ENCODE assay signal across 12 cellular contexts in genomic region chr22:23859201-23859600, GRCh38. TPM values are rescaled to one million over a fixed set of nuclear protein-coding genes. Genes with fewer than 3 reads are reported as not detected.
A peak's percentile ranks its signal among the peaks of the same experiment; 100 is the strongest.
DNase-seq lines count a peak whose midpoint lies in the region; ATAC-seq, FAIRE-seq and TF ChIP-seq lines count a peak whose summit lies in the region.
"Had no signal": no experiment of that assay in that cellular context is flagged by ENCODE, and none has a peak within 500 bp of the region (broad histone marks: within the 10 kb centered on the region; RNA-seq: fewer than 3 reads in every experiment).

No MANE protein-coding gene starts in this region.

- H4K20me1 ChIP-seq in DOHH2 (ENCODE audit: control insufficient read depth, insufficient read depth, low read depth, low read length): no peaks in the 10 kb centered on the region

- ATAC-seq in CD4-positive, CD25-positive, alpha-beta regulatory T cell (ENCODE audit: low read depth in 2 of 2): no peak
- ATAC-seq: activated naive CD4-positive, alpha-beta T cell treated with anti-CD3 and anti-CD28 coated beads, Interleukin-2, amount 50 U/mL, for 72 hours had no signal

- H3K4me3 Mint-ChIP-seq in CD4-positive, CD25-positive, alpha-beta regulatory T cell: peak overlapping the region; percentile 89 to 97 (median 96)
- H3K4me3 Mint-ChIP-seq in activated T-helper 1 cell treated with anti-CD3 and anti-CD28 coated beads, Interleukin-12 subunit alpha, Interleukin-12 subunit beta, Interleukin-2, Interleukin-4 antibody, amounts not matched to agents 30 ng/mL and 10 ng/mL and 1 ng/mL, durations not matched to agents 14 hours and 24 hours and 36 hours: peak overlapping the region; percentile 88
- peak overlapping the region; percentile 87 for H3K4me3 Mint-ChIP-seq in mesothelial cell of epicardium

- H3K9me2 ChIP-seq in DOHH2 (replicated peaks; ENCODE audit: control insufficient read depth, low read length): no peaks in the 10 kb centered on the region

- H3K4me1 ChIP-seq in CD4-positive, CD25-positive, alpha-beta regulatory T cell (ENCODE audit: control insufficient read depth, insufficient read depth, low read length, poor library complexity, severe bottlenecking): peaks cover 20% of the 10 kb centered on the region
- H3K4me1 ChIP-seq in DOHH2 (ENCODE audit: control insufficient read depth, low read length): peaks cover 28% of the 10 kb centered on the region

- no peak for DNase-seq in CD4-positive, CD25-positive, alpha-beta regulatory T cell
- no peak for DNase-seq in activated T-helper 1 cell treated with anti-CD3 and anti-CD28 coated beads, Interleukin-12 subunit alpha, Interleukin-12 subunit beta, Interleukin-2, Interleukin-4 antibody, amounts not matched to agents 30 ng/mL and 10 ng/mL and 1 ng/mL, durations not matched to agents 14 hours and 24 hours and 36 hours (ENCODE audit: low spot score)
- DNase-seq in mesothelial cell of epicardium (ENCODE audit: low spot score in 2 of 2, unreplicated experiment in 2 of 2): no peak
- DNase-seq in H54 (ENCODE audit: insufficient read length, low spot score): no peak
- no peak for DNase-seq in DMS79 (lab: John Stamatoyannopoulos, UW)
- DNase-seq in DMS53 (lab: John Stamatoyannopoulos, UW): no peak
- DNase-seq: cortex of kidney; NCI-H524 treated with DMSO at 0.1 percent for 48 hours; SIG-M5; stimulated activated CD4-positive, alpha-beta T cell treated with anti-CD3 and anti-CD28 coated beads, Interleukin-4, amount 100 ng/mL, for 4 hours had no signal

- peaks cover 14% of the 10 kb centered on the region for H3K79me2 ChIP-seq in DOHH2 (ENCODE audit: control insufficient read depth, low read length)

- no peaks in the 10 kb centered on the region for H3K9me3 Mint-ChIP-seq in CD4-positive, CD25-positive, alpha-beta regulatory T cell
- no peaks in the 10 kb centered on the region for H3K9me3 Mint-ChIP-seq in activated T-helper 1 cell treated with anti-CD3 and anti-CD28 coated beads, Interleukin-12 subunit alpha, Interleukin-12 subunit beta, Interleukin-2, Interleukin-4 antibody, amounts not matched to agents 30 ng/mL and 10 ng/mL and 1 ng/mL, durations not matched to agents 14 hours and 24 hours and 36 hours
- H3K9me3 Mint-ChIP-seq in mesothelial cell of epicardium: no peaks in the 10 kb centered on the region
- H3K9me3 Mint-ChIP-seq: activated naive CD4-positive, alpha-beta T cell treated with anti-CD3 and anti-CD28 coated beads, Interleukin-2, amount 50 U/mL, for 72 hours had no signal

- TF ChIP-seq POLR2A in H54 (IDR thresholded peaks at IDR 0.05; ENCODE audit: low read depth, low read length): no peak

- FAIRE-seq in H54 (lab: Jason Lieb, UNC): no peak

- no peaks in the 10 kb centered on the region for H3K9me3 ChIP-seq in CD4-positive, CD25-positive, alpha-beta regulatory T cell (ENCODE audit: control insufficient read depth in 2 of 2, low read length in 2 of 2)
- H3K9me3 ChIP-seq in DOHH2 (ENCODE audit: control insufficient read depth, insufficient read depth, low read length): no peaks in the 10 kb centered on the region

- TF ChIP-seq CTCF in DOHH2 (IDR thresholded peaks at IDR 0.05; ENCODE audit: low read depth, low read length, poor library complexity, severe bottlenecking) (no peak), mesothelial cell of epicardium (IDR thresholded peaks at IDR 0.05; ENCODE audit: unreplicated experiment) (no peak)

- peak overlapping the region; percentile 72 for H3K4me2 ChIP-seq in DOHH2 (ENCODE audit: low read length)

- H3F3A ChIP-seq in DOHH2 (ENCODE audit: control insufficient read depth, insufficient read depth): peaks cover 3% of the 10 kb centered on the region; the same call in 1 of the 2 replicates

- no peaks in the 10 kb centered on the region for H3K36me3 ChIP-seq in CD4-positive, CD25-positive, alpha-beta regulatory T cell (ENCODE audit: control insufficient read depth, insufficient read depth, low read length)
- no peaks in the 10 kb centered on the region for H3K36me3 ChIP-seq in DOHH2 (ENCODE audit: control insufficient read depth, low read length)

- H3K4me3 ChIP-seq in CD4-positive, CD25-positive, alpha-beta regulatory T cell (ENCODE audit: low read depth, low read length): no peak overlapping the region
- H3K4me3 ChIP-seq in DOHH2 (ENCODE audit: low read length): peak overlapping the region; percentile 81

- no peaks in the 10 kb centered on the region for H3K27me3 ChIP-seq in CD4-positive, CD25-positive, alpha-beta regulatory T cell (ENCODE audit: control insufficient read depth, insufficient read depth, low read length)
- no peaks in the 10 kb centered on the region for H3K27me3 ChIP-seq in DOHH2 (ENCODE audit: control insufficient read depth, low read length)

- H3K27me3 Mint-ChIP-seq in CD4-positive, CD25-positive, alpha-beta regulatory T cell: peaks cover 10% of the 10 kb centered on the region
- H3K27me3 Mint-ChIP-seq in activated T-helper 1 cell treated with anti-CD3 and anti-CD28 coated beads, Interleukin-12 subunit alpha, Interleukin-12 subunit beta, Interleukin-2, Interleukin-4 antibody, amounts not matched to agents 30 ng/mL and 10 ng/mL and 1 ng/mL, durations not matched to agents 14 hours and 24 hours and 36 hours (ENCODE audit: insufficient read depth): peaks cover 4% of the 10 kb centered on the region
- H3K27me3 Mint-ChIP-seq in mesothelial cell of epicardium (ENCODE audit: low read depth): no peaks in the 10 kb centered on the region

- H3K36me3 Mint-ChIP-seq in CD4-positive, CD25-positive, alpha-beta regulatory T cell: peaks cover 5% of the 10 kb centered on the region
- H3K36me3 Mint-ChIP-seq in activated T-helper 1 cell treated with anti-CD3 and anti-CD28 coated beads, Interleukin-12 subunit alpha, Interleukin-12 subunit beta, Interleukin-2, Interleukin-4 antibody, amounts not matched to agents 30 ng/mL and 10 ng/mL and 1 ng/mL, durations not matched to agents 14 hours and 24 hours and 36 hours (ENCODE audit: low read depth): no peaks in the 10 kb centered on the region
- peaks cover 18% of the 10 kb centered on the region for H3K36me3 Mint-ChIP-seq in mesothelial cell of epicardium
- H3K36me3 Mint-ChIP-seq: activated naive CD4-positive, alpha-beta T cell treated with anti-CD3 and anti-CD28 coated beads, Interleukin-2, amount 50 U/mL, for 72 hours had no signal

- H3K27ac Mint-ChIP-seq in CD4-positive, CD25-positive, alpha-beta regulatory T cell: no peak overlapping the region
- no peak overlapping the region for H3K27ac Mint-ChIP-seq in activated T-helper 1 cell treated with anti-CD3 and anti-CD28 coated beads, Interleukin-12 subunit alpha, Interleukin-12 subunit beta, Interleukin-2, Interleukin-4 antibody, amounts not matched to agents 30 ng/mL and 10 ng/mL and 1 ng/mL, durations not matched to agents 14 hours and 24 hours and 36 hours
- H3K27ac Mint-ChIP-seq in mesothelial cell of epicardium: no peak overlapping the region

- H3K27ac ChIP-seq in CD4-positive, CD25-positive, alpha-beta regulatory T cell (ENCODE audit: insufficient read depth, low read length, poor library complexity, severe bottlenecking): no peak overlapping the region
- no peak overlapping the region for H3K27ac ChIP-seq in DOHH2 (ENCODE audit: low read depth, low read length)

- intact Hi-C loops in activated T-helper 1 cell treated with anti-CD3 and anti-CD28 coated beads, Interleukin-12 subunit alpha, Interleukin-12 subunit beta, Interleukin-2, Interleukin-4 antibody, amounts not matched to agents 30 ng/mL and 10 ng/mL and 1 ng/mL, durations not matched to agents 14 hours and 24 hours and 36 hours (cut with micrococcal nuclease): loop anchor here (5.0 kb wide), 1 partner anchor 53 kb away; no protein-coding TSS in a partner anchor

- peaks cover 0 to 21% (median 7%) of the 10 kb centered on the region in 4 donors for H3K4me1 Mint-ChIP-seq in CD4-positive, CD25-positive, alpha-beta regulatory T cell
- H3K4me1 Mint-ChIP-seq in activated T-helper 1 cell treated with anti-CD3 and anti-CD28 coated beads, Interleukin-12 subunit alpha, Interleukin-12 subunit beta, Interleukin-2, Interleukin-4 antibody, amounts not matched to agents 30 ng/mL and 10 ng/mL and 1 ng/mL, durations not matched to agents 14 hours and 24 hours and 36 hours (ENCODE audit: low read depth): peaks cover 21% of the 10 kb centered on the region
- H3K4me1 Mint-ChIP-seq in mesothelial cell of epicardium: peaks cover 20% of the 10 kb centered on the region

RNA-seq across cellular contexts. Expression of gene SLC2A11, which starts 1.5 kb away (rescaled TPM):
- 8.6 TPM for total RNA-seq in CD4-positive, CD25-positive, alpha-beta regulatory T cell
- 1 to 10 TPM; 2.5 to 4.6 (median 4.1) TPM for polyA plus RNA-seq in CD4-positive, CD25-positive, alpha-beta regulatory T cell
- total RNA-seq in activated T-helper 1 cell treated with anti-CD3 and anti-CD28 coated beads, Interleukin-12 subunit alpha, Interleukin-12 subunit beta, Interleukin-2, Interleukin-4 antibody, amounts not matched to agents 30 ng/mL and 10 ng/mL and 1 ng/mL, durations not matched to agents 14 hours and 24 hours and 36 hours: 8.3 and 8.4 TPM in 2 replicates
- 98.7 to 112 TPM (median 99.0 TPM) in 3 replicates for total RNA-seq in mesothelial cell of epicardium

RNA-seq across cellular contexts. Expression of gene DERL3, which starts 20.4 kb away (rescaled TPM):
- total RNA-seq in CD4-positive, CD25-positive, alpha-beta regulatory T cell: 1.0 TPM
- under 1 TPM in 1 of 4 donors, not detected in 3; 0.53 TPM for polyA plus RNA-seq in CD4-positive, CD25-positive, alpha-beta regulatory T cell
- total RNA-seq in activated T-helper 1 cell treated with anti-CD3 and anti-CD28 coated beads, Interleukin-12 subunit alpha, Interleukin-12 subunit beta, Interleukin-2, Interleukin-4 antibody, amounts not matched to agents 30 ng/mL and 10 ng/mL and 1 ng/mL, durations not matched to agents 14 hours and 24 hours and 36 hours: 13.8 and 18.8 TPM in 2 replicates
- total RNA-seq in mesothelial cell of epicardium: 23.5 to 25.8 TPM (median 24.8 TPM) in 3 replicates

RNA-seq across cellular contexts. Expression of gene MIF, which starts 35.0 kb away (rescaled TPM):
- total RNA-seq in CD4-positive, CD25-positive, alpha-beta regulatory T cell: 202 TPM
- polyA plus RNA-seq in CD4-positive, CD25-positive, alpha-beta regulatory T cell: 1,000 to 10,000 TPM; 1,100 to 1,384 (median 1,231) TPM
- 1,136 and 1,212 TPM in 2 replicates for total RNA-seq in activated T-helper 1 cell treated with anti-CD3 and anti-CD28 coated beads, Interleukin-12 subunit alpha, Interleukin-12 subunit beta, Interleukin-2, Interleukin-4 antibody, amounts not matched to agents 30 ng/mL and 10 ng/mL and 1 ng/mL, durations not matched to agents 14 hours and 24 hours and 36 hours
- 916 to 949 TPM (median 925 TPM) in 3 replicates for total RNA-seq in mesothelial cell of epicardium

Comparison
In these comparisons a context has a peak if more than half of its experiments do, and no peak if none do; other contexts are left out.
1. RNA of gene SLC2A11, which starts 1.5 kb away (total RNA-seq): 98.7 to 112 TPM in mesothelial cell of epicardium; 8.6 TPM in CD4-positive, CD25-positive, alpha-beta regulatory T cell (single experiment) and 8.3 to 8.4 TPM in activated T-helper 1 cell treated with anti-CD3 and anti-CD28 coated beads, Interleukin-12 subunit alpha, Interleukin-12 subunit beta, Interleukin-2, Interleukin-4 antibody, amounts not matched to agents 30 ng/mL and 10 ng/mL and 1 ng/mL, durations not matched to agents 14 hours and 24 hours and 36 hours; every median in the first group is over 10 times any median in the second.
2. Peak in every context shown above with its lines, with median percentiles within 50 percentile points of each other: H3K4me3 Mint-ChIP-seq.